Comparison of ENCODE assay signal across 8 cellular contexts in genomic region chr2:206084468-206084869, GRCh38. TPM values are rescaled to one million over a fixed set of nuclear protein-coding genes. Genes with fewer than 3 reads are reported as not detected.
DNase-seq lines count a peak whose midpoint lies in the region; ATAC-seq and TF ChIP-seq lines count a peak whose summit lies in the region.

No MANE protein-coding gene starts in this region.

- H3K27ac Mint-ChIP-seq in activated CD8-positive, alpha-beta memory T cell treated with anti-CD3 and anti-CD28 coated beads, Interleukin-2, amount 10 ng/mL, durations not matched to agents 7 days and 5 days, result peak overlapping the region; percentile 99

- H3K4me3 ChIP-seq in mucosa of descending colon (peak overlapping the region; percentile 80), thymus (ENCODE audit: low read length) (peak overlapping the region; percentile 95)

- H3K4me1 ChIP-seq in mucosa of descending colon (ENCODE audit: low read depth) (peaks cover 8% of the 10 kb centered on the region), thymus (ENCODE audit: control insufficient read depth, insufficient read depth, low read length) (peaks cover 9% of the 10 kb centered on the region)

- peaks cover 2% of the 10 kb centered on the region for H3K36me3 Mint-ChIP-seq in activated CD8-positive, alpha-beta memory T cell treated with anti-CD3 and anti-CD28 coated beads, Interleukin-2, amount 10 ng/mL, durations not matched to agents 7 days and 5 days

- H3K4me1 Mint-ChIP-seq in activated CD8-positive, alpha-beta memory T cell treated with anti-CD3 and anti-CD28 coated beads, Interleukin-2, amount 10 ng/mL, durations not matched to agents 7 days and 5 days, result peaks cover 23% of the 10 kb centered on the region

- no peaks in the 10 kb centered on the region for H3K27me3 ChIP-seq in thymus (ENCODE audit: control insufficient read depth, insufficient read depth)

- no peaks in the 10 kb centered on the region for H3K27me3 Mint-ChIP-seq in activated CD8-positive, alpha-beta memory T cell treated with anti-CD3 and anti-CD28 coated beads, Interleukin-2, amount 10 ng/mL, durations not matched to agents 7 days and 5 days

- CTCF ChIA-PET in activated CD8-positive, alpha-beta memory T cell treated with anti-CD3 and anti-CD28 coated beads, Interleukin-2, amount 10 ng/mL, durations not matched to agents 7 days and 5 days (lab: Charles Lee), result interaction anchor here (0.6 to 1.3 kb wide), 3 partner anchors 10 to 75 kb away, joined by 3 to 4 read pairs (median 3); partner anchors contain the start of genes EEF1B2 and NDUFS1

- intact Hi-C loops in mucosa of descending colon (cut with DNase I, micrococcal nuclease), result no loop called here

- no peaks in the 10 kb centered on the region for H3K9me3 ChIP-seq in mucosa of descending colon
- H3K9me3 ChIP-seq in thymus (ENCODE audit: control insufficient read depth), result no peaks in the 10 kb centered on the region

- ATAC-seq in activated CD8-positive, alpha-beta memory T cell treated with anti-CD3 and anti-CD28 coated beads, Interleukin-2, amount 10 ng/mL, durations not matched to agents 7 days and 5 days, result no peak
- peak; percentile 40 for ATAC-seq in mucosa of descending colon
- no peak for ATAC-seq in GM18498 (IDR thresholded peaks at IDR 0.05; ENCODE audit: unreplicated experiment)

- no peak for TF ChIP-seq CTCF in mucosa of descending colon (IDR thresholded peaks at IDR 0.05)

- peak overlapping the region; percentile 99 for H3K27ac ChIP-seq in thymus (ENCODE audit: low read depth)

- no peaks in the 10 kb centered on the region for H3K9me3 Mint-ChIP-seq in activated CD8-positive, alpha-beta memory T cell treated with anti-CD3 and anti-CD28 coated beads, Interleukin-2, amount 10 ng/mL, durations not matched to agents 7 days and 5 days (ENCODE audit: low read depth)

- DNase-seq in 8988T (peak; percentile 40), GM04504 (ENCODE audit: low read depth) (peak; percentile 78), NCI-H2171 (lab: John Stamatoyannopoulos, UW) (peak; percentile 10), fibroblast of gingiva (ENCODE audit: low read depth) (peak; percentile 87), mucosa of descending colon (peak; percentile 67 to 73 (median 67))
- peak; percentile 46 for DNase-seq in activated CD8-positive, alpha-beta memory T cell treated with anti-CD3 and anti-CD28 coated beads, Interleukin-2, amount 10 ng/mL, durations not matched to agents 7 days and 5 days

- peak overlapping the region; percentile 93 for H3K4me3 Mint-ChIP-seq in activated CD8-positive, alpha-beta memory T cell treated with anti-CD3 and anti-CD28 coated beads, Interleukin-2, amount 10 ng/mL, durations not matched to agents 7 days and 5 days

- WGBS in thymus, result under 1% methylated on average over 10 of the region's 10 CpGs

- no peaks in the 10 kb centered on the region for H3K36me3 ChIP-seq in mucosa of descending colon (ENCODE audit: low read depth)
- H3K36me3 ChIP-seq in thymus (ENCODE audit: control insufficient read depth, insufficient read depth), result no peaks in the 10 kb centered on the region

RNA-seq across cellular contexts. Expression of gene INO80D, which starts 1.5 kb away (rescaled TPM):
- total RNA-seq in activated CD8-positive, alpha-beta memory T cell treated with anti-CD3 and anti-CD28 coated beads, Interleukin-2, amount 10 ng/mL, durations not matched to agents 7 days and 5 days, result 10 to 100 TPM; 26.7 to 29.4 TPM
- 10 to 100 TPM; 27.3 to 36.2 (median 30.8) TPM for total RNA-seq in mucosa of descending colon
- polyA plus RNA-seq in thymus, result 3.6 TPM

Comparison
In these comparisons a context has a peak if more than half of its experiments do, and no peak if none do; other contexts are left out.
1. DNase-seq: peak in every context shown above with its lines; median percentile 87 in fibroblast of gingiva; 78 in GM04504; 67 in mucosa of descending colon; 46 in activated CD8-positive, alpha-beta memory T cell treated with anti-CD3 and anti-CD28 coated beads, Interleukin-2, amount 10 ng/mL, durations not matched to agents 7 days and 5 days; 40 in 8988T; 10 in NCI-H2171.